Comparison of ENCODE assay signal across 8 cellular contexts in genomic region chr16:66935319-66936011, GRCh38. TPM values are rescaled to one million over a fixed set of nuclear protein-coding genes. Genes with fewer than 3 reads are reported as not detected.
DNase-seq lines count a peak whose midpoint lies in the region; ATAC-seq and FAIRE-seq lines count a peak whose summit lies in the region.

TSS of gene CES2 (plus strand) at chr16:66935516. CDS start at chr16:66935636, 120 bp downstream.

- FAIRE-seq in frontal cortex (lab: Jason Lieb, UNC), result no peak

- H3K27ac ChIP-seq in neuronal stem cell (replicated peaks; ENCODE audit: low read length), result no peak within 1 kb of the TSS

- H3K23ac ChIP-seq in neuronal stem cell (ENCODE audit: low read depth, low read length, poor library complexity), result peak within 1 kb of the TSS; percentile 98

- H2BK12ac ChIP-seq in neuronal stem cell (ENCODE audit: low read length), result no peak within 1 kb of the TSS

- no peak within 1 kb of the TSS for H2BK15ac ChIP-seq in neuronal stem cell (ENCODE audit: low read length)

- H3K4ac ChIP-seq in neuronal stem cell (ENCODE audit: low read length), result no peak within 1 kb of the TSS

- H3K4me3 Mint-ChIP-seq in activated CD4-positive, alpha-beta memory T cell treated with anti-CD3 and anti-CD28 coated beads for 36 hours, result peak within 1 kb of the TSS; percentile 100

- H3K4me1 Mint-ChIP-seq in activated CD4-positive, alpha-beta memory T cell treated with anti-CD3 and anti-CD28 coated beads for 36 hours (ENCODE audit: low read depth), result peaks cover 49% of the 10 kb centered on the region

- CTCF ChIA-PET in activated CD8-positive, alpha-beta memory T cell treated with anti-CD3 and anti-CD28 coated beads for 36 hours (lab: Charles Lee), result no interaction called here
- CTCF ChIA-PET in activated CD4-positive, alpha-beta memory T cell treated with anti-CD3 and anti-CD28 coated beads for 36 hours (lab: Charles Lee), result no interaction called here

- H3K4me3 ChIP-seq in neuronal stem cell (ENCODE audit: low read length in 2 of 2), result peak within 1 kb of the TSS; percentile 90 to 99

- H3K27ac Mint-ChIP-seq in activated CD4-positive, alpha-beta memory T cell treated with anti-CD3 and anti-CD28 coated beads for 36 hours, result peak within 1 kb of the TSS; percentile 97

- ATAC-seq in GM18868 (IDR thresholded peaks at IDR 0.05; ENCODE audit: unreplicated experiment), result no peak
- ATAC-seq in HG03342 (IDR thresholded peaks at IDR 0.05; ENCODE audit: unreplicated experiment), result no peak

- H3K27me3 ChIP-seq in neuronal stem cell (ENCODE audit: control insufficient read depth in 3 of 3, insufficient read depth in 3 of 3, low read depth in 1 of 3, low read length in 3 of 3), result no peaks in the 10 kb centered on the region

- peaks cover 16% of the 10 kb centered on the region for H3K79me1 ChIP-seq in neuronal stem cell (ENCODE audit: low read depth, low read length)

- peak within 1 kb of the TSS; percentile 77 for H2AK5ac ChIP-seq in neuronal stem cell (ENCODE audit: low read depth, low read length)

- peaks cover 9% of the 10 kb centered on the region in 2 donors for H3K4me1 ChIP-seq in neuronal stem cell (ENCODE audit: control insufficient read depth in 2 of 2, insufficient read depth in 1 of 2, low read depth in 1 of 2, low read length in 2 of 2)

- peak within 1 kb of the TSS; percentile 99 for H3K18ac ChIP-seq in neuronal stem cell (ENCODE audit: low read length)

- WGBS in neuronal stem cell (ENCODE audit: extremely low coverage in 2 of 2, insufficient read length in 2 of 2, insufficient replicate concordance in 1 of 2), 2 donors, result no CpG with 5 or more reads among the region's 44 CpGs

- H2BK5ac ChIP-seq in neuronal stem cell (ENCODE audit: low read length), result peak within 1 kb of the TSS; percentile 70

- H3K9me3 Mint-ChIP-seq in activated CD4-positive, alpha-beta memory T cell treated with anti-CD3 and anti-CD28 coated beads for 36 hours, result no peaks in the 10 kb centered on the region

- no peak within 1 kb of the TSS for H4K91ac ChIP-seq in neuronal stem cell (ENCODE audit: low read depth, low read length, poor library complexity)

- H2BK120ac ChIP-seq in neuronal stem cell (ENCODE audit: low read depth, low read length), result no peak within 1 kb of the TSS

- peaks cover 27% of the 10 kb centered on the region for H3K36me3 Mint-ChIP-seq in activated CD4-positive, alpha-beta memory T cell treated with anti-CD3 and anti-CD28 coated beads for 36 hours

- H3K36me3 ChIP-seq in neuronal stem cell (replicated peaks in 1 of 2; ENCODE audit: control insufficient read depth in 2 of 2, insufficient read depth in 2 of 2, low read length in 2 of 2), result peaks cover 12 to 58% of the 10 kb centered on the region in 2 donors

- H3K4me2 ChIP-seq in neuronal stem cell (ENCODE audit: insufficient read depth, low read length, poor library complexity, severe bottlenecking), result peak within 1 kb of the TSS; percentile 78

- no peaks in the 10 kb centered on the region for H3K27me3 Mint-ChIP-seq in activated CD4-positive, alpha-beta memory T cell treated with anti-CD3 and anti-CD28 coated beads for 36 hours

- H3K9me3 ChIP-seq in neuronal stem cell (replicated peaks in 1 of 2; ENCODE audit: control insufficient read depth in 2 of 2, insufficient read depth in 1 of 2, low read depth in 1 of 2, low read length in 2 of 2), result no peaks in the 10 kb centered on the region

- H3K14ac ChIP-seq in neuronal stem cell (ENCODE audit: low read length), result peak within 1 kb of the TSS; percentile 12

- H4K8ac ChIP-seq in neuronal stem cell (ENCODE audit: low read depth, low read length), result no peak within 1 kb of the TSS

- no peak for DNase-seq in activated CD8-positive, alpha-beta memory T cell treated with anti-CD3 and anti-CD28 coated beads, Interleukin-2, amount 50 U/mL, for 48 hours
- no peak for DNase-seq in activated CD4-positive, alpha-beta memory T cell treated with anti-CD3 and anti-CD28 coated beads for 36 hours
- DNase-seq in frontal cortex (ENCODE audit: low spot score in 2 of 2), result peak in 1 of 2 donors; percentile 65
- DNase-seq in neuronal stem cell (ENCODE audit: low spot score), result no peak
- no peak for DNase-seq in NCI-H1092 (lab: John Stamatoyannopoulos, UW)

- intact Hi-C loops in activated CD4-positive, alpha-beta memory T cell treated with anti-CD3 and anti-CD28 coated beads for 36 hours (cut with micrococcal nuclease), result no loop called here

- peak within 1 kb of the TSS; percentile 94 for H2AFZ ChIP-seq in neuronal stem cell (ENCODE audit: low read length)

- H3K9ac ChIP-seq in neuronal stem cell (ENCODE audit: low read depth, low read length, poor library complexity), result peak within 1 kb of the TSS; percentile 99

- POLR2A ChIA-PET in activated CD8-positive, alpha-beta memory T cell treated with anti-CD3 and anti-CD28 coated beads for 36 hours (lab: Charles Lee), result no interaction called here
- POLR2A ChIA-PET in activated CD4-positive, alpha-beta memory T cell treated with anti-CD3 and anti-CD28 coated beads for 36 hours (lab: Charles Lee), result no interaction called here

RNA-seq across cellular contexts. Expression of gene CES2, which starts in this region (rescaled TPM):
- 10 to 100 TPM; 25.0 to 28.7 TPM for total RNA-seq in activated CD8-positive, alpha-beta memory T cell treated with anti-CD3 and anti-CD28 coated beads for 36 hours
- total RNA-seq in activated CD4-positive, alpha-beta memory T cell treated with anti-CD3 and anti-CD28 coated beads for 36 hours, result 10 to 100 TPM; 32.5 to 32.7 TPM
- 22.8 TPM for total RNA-seq in frontal cortex
- polyA plus RNA-seq in neuronal stem cell (2013, experiment 1 of 2), result 14.6 TPM
- 15.0 TPM for polyA plus RNA-seq in neuronal stem cell (2013, experiment 2 of 2)
